Comparison of ENCODE assay signal across 8 cellular contexts in the genomic region with DNA sequence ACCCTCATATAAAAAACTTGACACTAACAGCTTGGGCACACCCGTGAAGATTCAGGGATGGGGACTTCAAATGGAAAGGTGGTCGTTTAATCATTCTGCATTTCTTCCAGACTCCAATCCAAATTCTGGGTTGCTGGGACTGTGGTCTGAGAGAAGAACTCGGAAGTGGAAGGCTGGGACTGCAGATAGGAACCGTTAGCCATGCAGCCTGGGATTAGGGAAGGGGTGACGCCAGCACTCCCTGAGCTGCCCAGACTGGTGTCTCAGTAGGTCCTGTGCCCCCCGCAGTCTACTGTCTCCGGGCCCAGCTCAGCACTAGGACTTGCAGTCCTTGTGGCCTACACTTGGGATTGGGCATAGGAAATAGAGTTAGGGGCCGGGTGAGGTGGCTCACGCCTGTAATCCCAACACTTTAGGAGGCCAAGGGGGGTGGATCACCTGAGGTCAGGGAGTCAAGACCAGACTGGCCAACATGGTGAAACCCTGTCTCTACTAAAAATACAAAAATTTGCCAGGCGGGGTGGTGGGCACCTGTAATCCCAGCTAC. TPM values are rescaled to one million over a fixed set of nuclear protein-coding genes. Genes with fewer than 3 reads are reported as not detected.
DNase-seq lines count a peak whose midpoint lies in the region; ATAC-seq, FAIRE-seq and TF ChIP-seq lines count a peak whose summit lies in the region.

No MANE protein-coding gene starts in this region.

- CTCF ChIA-PET in activated CD4-positive, alpha-beta T cell treated with anti-CD3 and anti-CD28 coated beads for 36 hours (lab: Charles Lee), result interaction anchor here (0.6 to 3.3 kb wide), 6 partner anchors 54 to 437 kb away, joined by 3 to 15 read pairs (median 6); a partner anchor contains a TSS

- H3K27ac ChIP-seq in astrocyte (ENCODE audit: low read depth, low read length), result peak overlapping the region; percentile 81
- peak overlapping the region; percentile 90 to 96 for H3K27ac ChIP-seq in liver (ENCODE audit: low read depth in 1 of 2, low read length in 2 of 2)
- peak overlapping the region; percentile 86 to 96 for H3K27ac ChIP-seq in tibial artery

- H3K79me2 ChIP-seq in astrocyte (ENCODE audit: insufficient read depth, low read length), result peaks cover 51% of the 10 kb centered on the region

- peak overlapping the region; percentile 96 for H3K4me3 Mint-ChIP-seq in activated CD4-positive, alpha-beta T cell treated with anti-CD3 and anti-CD28 coated beads for 36 hours
- H3K4me3 Mint-ChIP-seq in astrocyte (ENCODE audit: unreplicated experiment), result peak overlapping the region; percentile 99

- peaks cover 21% of the 10 kb centered on the region for H3K36me3 ChIP-seq in astrocyte (ENCODE audit: insufficient read depth, low read length)
- H3K36me3 ChIP-seq in liver (ENCODE audit: control insufficient read depth in 4 of 4, insufficient read depth in 3 of 4, low read depth in 1 of 4, low read length in 3 of 4), result peaks cover 4 to 17% (median 16%) of the 10 kb centered on the region in 4 donors
- peaks cover 24 to 25% (median 25%) of the 10 kb centered on the region in 3 donors for H3K36me3 ChIP-seq in tibial artery

- H3K4me3 ChIP-seq in astrocyte (ENCODE audit: insufficient read depth, low read depth, low read length) (peak overlapping the region; percentile 88), liver (ENCODE audit: low read depth in 1 of 3, low read length in 3 of 3) (peak overlapping the region; percentile 53 to 84 (median 80)), tibial artery (peak overlapping the region; percentile 64 to 87)

- FAIRE-seq in astrocyte (lab: Jason Lieb, UNC), result no peak

- H4K20me1 ChIP-seq in astrocyte (ENCODE audit: insufficient read depth, low read length), result peaks cover 34% of the 10 kb centered on the region

- POLR2A ChIA-PET in activated CD4-positive, alpha-beta T cell treated with anti-CD3 and anti-CD28 coated beads for 36 hours (lab: Charles Lee), result interaction anchor here (0.5 to 1.3 kb wide), 8 partner anchors 11 to 1794 kb away, joined by 3 to 7 read pairs (median 3); a partner anchor contains a TSS

- H3K27me3 Mint-ChIP-seq in activated CD4-positive, alpha-beta T cell treated with anti-CD3 and anti-CD28 coated beads for 36 hours, result no peaks in the 10 kb centered on the region
- no peaks in the 10 kb centered on the region for H3K27me3 Mint-ChIP-seq in astrocyte (ENCODE audit: low read depth, unreplicated experiment)

- peak; percentile 19 for DNase-seq in activated CD4-positive, alpha-beta T cell treated with anti-CD3 and anti-CD28 coated beads for 36 hours
- no peak for DNase-seq in activated CD4-positive, alpha-beta T cell treated with anti-CD3 and anti-CD28 coated beads for 1 hour
- DNase-seq in astrocyte (ENCODE audit: low read depth), result no peak
- DNase-seq in tibial artery, result no peak
- no peak for DNase-seq in NCI-H526 treated with DMSO at 0.1 percent for 48 hours (lab: John Stamatoyannopoulos, UW)
- DNase-seq in NCI-H1436 treated with DMSO at 0.1 percent for 48 hours (lab: John Stamatoyannopoulos, UW), result no peak

- H3K4me1 ChIP-seq in astrocyte (ENCODE audit: insufficient read depth, low read length) (peaks cover 42% of the 10 kb centered on the region), liver (ENCODE audit: control insufficient read depth in 4 of 4, insufficient read depth in 4 of 4, low read length in 3 of 4) (peaks cover 22 to 63% (median 47%) of the 10 kb centered on the region in 4 donors), tibial artery (peaks cover 0 to 48% (median 28%) of the 10 kb centered on the region in 4 donors)

- peak overlapping the region; percentile 49 for H2AFZ ChIP-seq in astrocyte (ENCODE audit: low read depth, low read length)

- no peak for TF ChIP-seq CTCF in astrocyte (IDR thresholded peaks at IDR 0.05; ENCODE audit: insufficient read depth, low read depth, low read length)
- no peak for TF ChIP-seq CTCF in liver (IDR thresholded peaks at IDR 0.05; ENCODE audit: low read depth, low read length, missing input control)
- TF ChIP-seq CTCF in tibial artery (IDR thresholded peaks at IDR 0.05), result no peak

- H3K4me2 ChIP-seq in astrocyte (ENCODE audit: low read length), result peak overlapping the region; percentile 93

- peaks cover 62% of the 10 kb centered on the region for H3K4me1 Mint-ChIP-seq in activated CD4-positive, alpha-beta T cell treated with anti-CD3 and anti-CD28 coated beads for 36 hours
- peaks cover 41% of the 10 kb centered on the region for H3K4me1 Mint-ChIP-seq in astrocyte (ENCODE audit: low read depth, unreplicated experiment)

- TF ChIP-seq RAD21 in liver (IDR thresholded peaks at IDR 0.05), result no peak

- H3K36me3 Mint-ChIP-seq in activated CD4-positive, alpha-beta T cell treated with anti-CD3 and anti-CD28 coated beads for 36 hours (ENCODE audit: low read depth), result peaks cover 55% of the 10 kb centered on the region
- peaks cover 18% of the 10 kb centered on the region for H3K36me3 Mint-ChIP-seq in astrocyte (ENCODE audit: low read depth, unreplicated experiment)

- no peaks in the 10 kb centered on the region for H3K9me3 ChIP-seq in astrocyte (ENCODE audit: insufficient read depth, low read depth, low read length)
- no peaks in the 10 kb centered on the region for H3K9me3 ChIP-seq in liver (ENCODE audit: control insufficient read depth in 4 of 4, low read length in 3 of 4)
- no peaks in the 10 kb centered on the region for H3K9me3 ChIP-seq in tibial artery

- H3K27ac Mint-ChIP-seq in activated CD4-positive, alpha-beta T cell treated with anti-CD3 and anti-CD28 coated beads for 36 hours, result peak overlapping the region; percentile 89
- peak overlapping the region; percentile 99 for H3K27ac Mint-ChIP-seq in astrocyte (ENCODE audit: unreplicated experiment)

- H3K9me3 Mint-ChIP-seq in activated CD4-positive, alpha-beta T cell treated with anti-CD3 and anti-CD28 coated beads for 36 hours (ENCODE audit: low read depth), result no peaks in the 10 kb centered on the region
- H3K9me3 Mint-ChIP-seq in astrocyte (ENCODE audit: unreplicated experiment), result no peaks in the 10 kb centered on the region

- 51% methylated on average over 10 of the region's 10 CpGs for WGBS in liver

- H3K9ac ChIP-seq in astrocyte (ENCODE audit: low read length) (peak overlapping the region; percentile 90), liver (ENCODE audit: low read depth in 1 of 2, low read length in 2 of 2) (peak overlapping the region in 1 of 2 donors; percentile 98)

- ATAC-seq in activated CD4-positive, alpha-beta T cell treated with anti-CD3 and anti-CD28 coated beads for 36 hours, result no peak
- ATAC-seq in GM21717 (IDR thresholded peaks at IDR 0.05; ENCODE audit: unreplicated experiment), result no peak

- H3K27me3 ChIP-seq in astrocyte (ENCODE audit: insufficient read depth, low read length), result no peaks in the 10 kb centered on the region
- H3K27me3 ChIP-seq in liver (ENCODE audit: control insufficient read depth in 4 of 4, insufficient read depth in 4 of 4, low read length in 3 of 4), result no peaks in the 10 kb centered on the region
- H3K27me3 ChIP-seq in tibial artery, result no peaks in the 10 kb centered on the region

- intact Hi-C loops in activated CD4-positive, alpha-beta T cell treated with anti-CD3 and anti-CD28 coated beads for 36 hours (cut with DNase I, micrococcal nuclease), result loop anchor here (1.0 to 10.0 kb wide), 8 partner anchors 34 to 1468 kb away; a partner anchor contains a TSS
- intact Hi-C loops in tibial artery (cut with DNase I; ENCODE audit: low total_unique reads), result loop anchor here (5.0 kb wide), 1 partner anchor 35 kb away; a partner anchor contains a TSS

TF ChIP-seq in liver, 16 proteins besides CTCF, POLR2A, EP300 and RAD21 (continues in another document):
- no peak for TF ChIP-seq FOXA2 (IDR thresholded peaks at IDR 0.05)
- TF ChIP-seq RXRA (IDR thresholded peaks at IDR 0.05), result no peak
- TF ChIP-seq, protein P1, sequence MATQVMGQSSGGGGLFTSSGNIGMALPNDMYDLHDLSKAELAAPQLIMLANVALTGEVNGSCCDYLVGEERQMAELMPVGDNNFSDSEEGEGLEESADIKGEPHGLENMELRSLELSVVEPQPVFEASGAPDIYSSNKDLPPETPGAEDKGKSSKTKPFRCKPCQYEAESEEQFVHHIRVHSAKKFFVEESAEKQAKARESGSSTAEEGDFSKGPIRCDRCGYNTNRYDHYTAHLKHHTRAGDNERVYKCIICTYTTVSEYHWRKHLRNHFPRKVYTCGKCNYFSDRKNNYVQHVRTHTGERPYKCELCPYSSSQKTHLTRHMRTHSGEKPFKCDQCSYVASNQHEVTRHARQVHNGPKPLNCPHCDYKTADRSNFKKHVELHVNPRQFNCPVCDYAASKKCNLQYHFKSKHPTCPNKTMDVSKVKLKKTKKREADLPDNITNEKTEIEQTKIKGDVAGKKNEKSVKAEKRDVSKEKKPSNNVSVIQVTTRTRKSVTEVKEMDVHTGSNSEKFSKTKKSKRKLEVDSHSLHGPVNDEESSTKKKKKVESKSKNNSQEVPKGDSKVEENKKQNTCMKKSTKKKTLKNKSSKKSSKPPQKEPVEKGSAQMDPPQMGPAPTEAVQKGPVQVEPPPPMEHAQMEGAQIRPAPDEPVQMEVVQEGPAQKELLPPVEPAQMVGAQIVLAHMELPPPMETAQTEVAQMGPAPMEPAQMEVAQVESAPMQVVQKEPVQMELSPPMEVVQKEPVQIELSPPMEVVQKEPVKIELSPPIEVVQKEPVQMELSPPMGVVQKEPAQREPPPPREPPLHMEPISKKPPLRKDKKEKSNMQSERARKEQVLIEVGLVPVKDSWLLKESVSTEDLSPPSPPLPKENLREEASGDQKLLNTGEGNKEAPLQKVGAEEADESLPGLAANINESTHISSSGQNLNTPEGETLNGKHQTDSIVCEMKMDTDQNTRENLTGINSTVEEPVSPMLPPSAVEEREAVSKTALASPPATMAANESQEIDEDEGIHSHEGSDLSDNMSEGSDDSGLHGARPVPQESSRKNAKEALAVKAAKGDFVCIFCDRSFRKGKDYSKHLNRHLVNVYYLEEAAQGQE (IDR thresholded peaks at IDR 0.05), result no peak
- no peak for TF ChIP-seq HNF4G (IDR thresholded peaks at IDR 0.05)

RNA-seq across cellular contexts. Expression of a gene that starts 0.5 kb away (rescaled TPM):
- total RNA-seq in activated CD4-positive, alpha-beta T cell treated with anti-CD3 and anti-CD28 coated beads for 36 hours, result 100 to 1,000 TPM; 357 to 438 TPM
- total RNA-seq in astrocyte (484 and 518 TPM in 2 replicates), liver (100 to 1,000 TPM in 1 of 2 donors, 10 to 100 TPM in 1; 56.5 to 124 TPM)
- polyA plus RNA-seq in liver, result 10 to 100 TPM; 63.7 to 65.2 TPM

RNA-seq across cellular contexts. Expression of a gene that starts 3.0 kb away (rescaled TPM):
- 100 to 1,000 TPM in 1 of 2 experiments, 10 to 100 TPM in 1; 92.1 to 126 TPM for total RNA-seq in activated CD4-positive, alpha-beta T cell treated with anti-CD3 and anti-CD28 coated beads for 36 hours
- 5.7 and 6.8 TPM in 2 replicates for total RNA-seq in astrocyte
- 1 to 10 TPM; 5.9 to 6.4 TPM for total RNA-seq in liver
- 1 to 10 TPM; 1.2 to 2.2 TPM for polyA plus RNA-seq in liver

RNA-seq across cellular contexts. Expression of a gene that starts 7.7 kb away (rescaled TPM):
- total RNA-seq in activated CD4-positive, alpha-beta T cell treated with anti-CD3 and anti-CD28 coated beads for 36 hours, result 1 to 10 TPM; 4.4 to 5.6 TPM
- total RNA-seq in astrocyte, result 62.5 and 72.4 TPM in 2 replicates
- 10 to 100 TPM; 23.8 to 31.4 TPM for total RNA-seq in liver
- 10 to 100 TPM; 19.8 to 22.6 TPM for polyA plus RNA-seq in liver

RNA-seq across cellular contexts. Expression of a gene that starts 13.7 kb away (rescaled TPM):
- total RNA-seq in activated CD4-positive, alpha-beta T cell treated with anti-CD3 and anti-CD28 coated beads for 36 hours, result not detected
- not detected in 2 replicates for total RNA-seq in astrocyte
- 10 to 100 TPM in 1 of 2 donors, under 1 TPM in 1; 0.08 to 10.7 TPM for total RNA-seq in liver
- polyA plus RNA-seq in liver, result under 1 TPM; 0.15 to 0.33 TPM

RNA-seq across cellular contexts. Expression of a gene that starts 15.3 kb away (rescaled TPM):
- not detected for total RNA-seq in activated CD4-positive, alpha-beta T cell treated with anti-CD3 and anti-CD28 coated beads for 36 hours
- total RNA-seq in astrocyte, result 0.41 and 0.66 TPM in 2 replicates
- total RNA-seq in liver, result not detected
- polyA plus RNA-seq in liver, result not detected

Comparison
In these comparisons a context has a peak if more than half of its experiments do, and no peak if none do; other contexts are left out.
1. RNA of a gene that starts 3.0 kb away (total RNA-seq): 92.1 to 126 TPM in activated CD4-positive, alpha-beta T cell treated with anti-CD3 and anti-CD28 coated beads for 36 hours; 5.7 to 6.8 TPM in astrocyte and 5.9 to 6.4 TPM in liver; every median in the first group is over 10 times any median in the second.
2. Peak in every context shown above with its lines, with median percentiles within 50 percentile points of each other: H3K27ac ChIP-seq and H3K4me3 ChIP-seq.